Comparison of ENCODE assay signal across 10 cellular contexts in the genomic region with DNA sequence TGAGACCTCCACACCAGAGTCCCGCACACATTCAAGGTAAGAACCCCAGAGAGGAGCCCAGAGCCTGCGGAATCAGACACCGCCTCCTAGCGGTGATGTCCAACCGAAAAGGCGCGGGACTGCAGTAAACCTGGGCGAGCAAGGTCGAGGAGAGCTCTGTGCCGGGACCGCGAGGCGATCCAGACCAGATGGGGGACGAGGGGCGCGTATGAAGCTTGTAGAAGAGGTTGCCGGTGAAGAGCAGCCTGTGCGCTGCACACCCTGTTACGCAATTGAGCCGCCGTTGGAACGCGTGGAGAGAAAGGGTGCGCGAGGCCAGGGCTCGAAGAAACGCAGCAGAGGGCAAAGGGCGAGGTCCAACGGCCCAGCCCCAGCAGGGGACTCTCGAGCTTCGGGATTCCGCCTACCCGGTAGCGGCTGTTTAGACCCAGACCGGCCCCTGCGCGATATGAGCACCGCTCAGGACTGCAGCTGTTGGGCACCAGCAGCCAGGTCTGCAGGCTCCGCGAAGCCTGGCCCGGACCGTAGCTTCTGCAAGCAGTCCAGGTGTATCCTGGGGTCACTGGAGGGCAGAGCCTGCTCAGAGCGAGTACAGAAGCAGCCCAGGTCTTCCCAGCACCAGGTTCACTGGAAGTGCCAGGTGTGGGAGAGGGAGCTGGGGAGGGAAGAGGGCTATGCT.
DNase-seq lines count a peak whose midpoint lies in the region; ATAC-seq and TF ChIP-seq lines count a peak whose summit lies in the region.
"Had no signal": no experiment of that assay in that cellular context is flagged by ENCODE, and none has a peak within 500 bp of the region (broad histone marks: within the 10 kb centered on the region; RNA-seq: fewer than 3 reads in every experiment).

No MANE protein-coding gene starts in this region.

- H3K4ac ChIP-seq in neuronal stem cell (ENCODE audit: low read length), result no peak overlapping the region

- peak overlapping the region; percentile 57 for H3K4me3 Mint-ChIP-seq in T-helper 17 cell
- no peak overlapping the region for H3K4me3 Mint-ChIP-seq in activated T-helper 2 cell treated with anti-CD3 and anti-CD28 coated beads, Interferon-gamma antibody, Interleukin-2, Interleukin-4, amounts not matched to agents 10 μg/mL and 5 μg/mL and 100 μg/mL, durations not matched to agents 14 hours and 24 hours and 36 hours (ENCODE audit: low read depth)
- H3K4me3 Mint-ChIP-seq: natural killer cell treated with Interleukin-12 subunit alpha and Interleukin-12 subunit beta and Interleukin-15 and Interleukin-18, amount 100 ng/mL, for 72 hours had no signal

- peaks cover 27% of the 10 kb centered on the region for H3K4me1 Mint-ChIP-seq in T-helper 17 cell
- peaks cover 3% of the 10 kb centered on the region for H3K4me1 Mint-ChIP-seq in activated T-helper 2 cell treated with anti-CD3 and anti-CD28 coated beads, Interferon-gamma antibody, Interleukin-2, Interleukin-4, amounts not matched to agents 10 μg/mL and 5 μg/mL and 100 μg/mL, durations not matched to agents 14 hours and 24 hours and 36 hours (ENCODE audit: low read depth)

- H4K91ac ChIP-seq in neuronal stem cell (ENCODE audit: low read depth, low read length, poor library complexity), result no peak overlapping the region

- H2AFZ ChIP-seq in neuronal stem cell (ENCODE audit: low read length), result peak overlapping the region; percentile 47

- peak overlapping the region; percentile 9 for H3K14ac ChIP-seq in neuronal stem cell (ENCODE audit: low read length)

- peak overlapping the region; percentile 47 for H3K4me2 ChIP-seq in neuronal stem cell (ENCODE audit: insufficient read depth, low read length, poor library complexity, severe bottlenecking)

- H2BK5ac ChIP-seq in neuronal stem cell (ENCODE audit: low read length), result no peak overlapping the region

- TF ChIP-seq CTCF in C4-2B (conservative IDR thresholded peaks at IDR 0.05), result no peak

- peak overlapping the region in 1 of 2 donors; percentile 40 for H3K4me3 ChIP-seq in neuronal stem cell (ENCODE audit: low read length in 2 of 2)

- H3K9ac ChIP-seq in neuronal stem cell (ENCODE audit: low read depth, low read length, poor library complexity), result peak overlapping the region; percentile 82

- no peak overlapping the region for H2AK5ac ChIP-seq in neuronal stem cell (ENCODE audit: low read depth, low read length)

- peaks cover 0 to 5% of the 10 kb centered on the region in 2 donors for H3K4me1 ChIP-seq in neuronal stem cell (ENCODE audit: control insufficient read depth in 2 of 2, insufficient read depth in 1 of 2, low read depth in 1 of 2, low read length in 2 of 2)

- H3K79me1 ChIP-seq in neuronal stem cell (ENCODE audit: low read depth, low read length), result no peaks in the 10 kb centered on the region

- peaks cover 3% of the 10 kb centered on the region for H3K36me3 Mint-ChIP-seq in T-helper 17 cell (ENCODE audit: low read depth)
- no peaks in the 10 kb centered on the region for H3K36me3 Mint-ChIP-seq in activated T-helper 2 cell treated with anti-CD3 and anti-CD28 coated beads, Interferon-gamma antibody, Interleukin-2, Interleukin-4, amounts not matched to agents 10 μg/mL and 5 μg/mL and 100 μg/mL, durations not matched to agents 14 hours and 24 hours and 36 hours (ENCODE audit: low read depth)
- H3K36me3 Mint-ChIP-seq: natural killer cell treated with Interleukin-12 subunit alpha and Interleukin-12 subunit beta and Interleukin-15 and Interleukin-18, amount 100 ng/mL, for 72 hours had no signal

- intact Hi-C loops in activated T-helper 2 cell treated with anti-CD3 and anti-CD28 coated beads, Interferon-gamma antibody, Interleukin-2, Interleukin-4, amounts not matched to agents 10 μg/mL and 5 μg/mL and 100 μg/mL, durations not matched to agents 14 hours and 24 hours and 36 hours (cut with micrococcal nuclease), result no loop called here

- no peak overlapping the region for H2BK120ac ChIP-seq in neuronal stem cell (ENCODE audit: low read depth, low read length)

- peaks cover 0 to 22% (median 9%) of the 10 kb centered on the region in 3 experiments for H3K27me3 ChIP-seq in neuronal stem cell (ENCODE audit: control insufficient read depth in 3 of 3, insufficient read depth in 3 of 3, low read depth in 1 of 3, low read length in 3 of 3)

- ATAC-seq in T-helper 17 cell (no peak), esophagus mucosa (peak; percentile 23), GM18517 (IDR thresholded peaks at IDR 0.05; ENCODE audit: unreplicated experiment) (no peak), HG03108 (IDR thresholded peaks at IDR 0.05; ENCODE audit: unreplicated experiment) (no peak)

- H3K9me3 Mint-ChIP-seq in activated T-helper 2 cell treated with anti-CD3 and anti-CD28 coated beads, Interferon-gamma antibody, Interleukin-2, Interleukin-4, amounts not matched to agents 10 μg/mL and 5 μg/mL and 100 μg/mL, durations not matched to agents 14 hours and 24 hours and 36 hours, result no peaks in the 10 kb centered on the region
- H3K9me3 Mint-ChIP-seq: natural killer cell treated with Interleukin-12 subunit alpha and Interleukin-12 subunit beta and Interleukin-15 and Interleukin-18, amount 100 ng/mL, for 72 hours had no signal

- H3K18ac ChIP-seq in neuronal stem cell (ENCODE audit: low read length), result peak overlapping the region; percentile 84

- no peaks in the 10 kb centered on the region for H3K27me3 Mint-ChIP-seq in T-helper 17 cell
- peaks cover 11% of the 10 kb centered on the region for H3K27me3 Mint-ChIP-seq in activated T-helper 2 cell treated with anti-CD3 and anti-CD28 coated beads, Interferon-gamma antibody, Interleukin-2, Interleukin-4, amounts not matched to agents 10 μg/mL and 5 μg/mL and 100 μg/mL, durations not matched to agents 14 hours and 24 hours and 36 hours (ENCODE audit: low read depth)

- H2BK12ac ChIP-seq in neuronal stem cell (ENCODE audit: low read length), result no peak overlapping the region

- H3K27ac Mint-ChIP-seq in T-helper 17 cell, result no peak overlapping the region
- H3K27ac Mint-ChIP-seq in activated T-helper 2 cell treated with anti-CD3 and anti-CD28 coated beads, Interferon-gamma antibody, Interleukin-2, Interleukin-4, amounts not matched to agents 10 μg/mL and 5 μg/mL and 100 μg/mL, durations not matched to agents 14 hours and 24 hours and 36 hours, result no peak overlapping the region
- H3K27ac Mint-ChIP-seq: natural killer cell treated with Interleukin-12 subunit alpha and Interleukin-12 subunit beta and Interleukin-15 and Interleukin-18, amount 100 ng/mL, for 72 hours had no signal

- no peaks in the 10 kb centered on the region for H3K36me3 ChIP-seq in neuronal stem cell (replicated peaks in 1 of 2; ENCODE audit: control insufficient read depth in 2 of 2, insufficient read depth in 2 of 2, low read length in 2 of 2)

- DNase-seq in T-helper 17 cell (no peak), neuronal stem cell (ENCODE audit: low spot score) (peak; percentile 18), NCI-H1092 (lab: John Stamatoyannopoulos, UW) (no peak)
- DNase-seq in activated T-helper 2 cell treated with anti-CD3 and anti-CD28 coated beads, Interferon-gamma antibody, Interleukin-2, Interleukin-4, amounts not matched to agents 10 μg/mL and 5 μg/mL and 100 μg/mL, durations not matched to agents 14 hours and 24 hours and 36 hours (ENCODE audit: low spot score), result no peak
- DNase-seq: Karpas-422 had no signal

- peak overlapping the region; percentile 86 for H3K27ac ChIP-seq in C4-2B
- H3K27ac ChIP-seq in neuronal stem cell (replicated peaks; ENCODE audit: low read length), result no peak overlapping the region

- no peak overlapping the region for H4K8ac ChIP-seq in neuronal stem cell (ENCODE audit: low read depth, low read length)

- no peaks in the 10 kb centered on the region for H3K9me3 ChIP-seq in T-helper 17 cell (ENCODE audit: control insufficient read depth, low read length, poor library complexity, severe bottlenecking)
- peaks cover 0 to 2% of the 10 kb centered on the region in 2 donors for H3K9me3 ChIP-seq in neuronal stem cell (replicated peaks in 1 of 2; ENCODE audit: control insufficient read depth in 2 of 2, insufficient read depth in 1 of 2, low read depth in 1 of 2, low read length in 2 of 2)

- H3K23ac ChIP-seq in neuronal stem cell (ENCODE audit: low read depth, low read length, poor library complexity), result peak overlapping the region; percentile 82

- H2BK15ac ChIP-seq in neuronal stem cell (ENCODE audit: low read length), result no peak overlapping the region

- WGBS in neuronal stem cell (ENCODE audit: extremely low coverage in 2 of 2, insufficient read length in 2 of 2, insufficient replicate concordance in 1 of 2), 2 donors, result no CpG with 5 or more reads among the region's 43 CpGs
